In genomic region chr17:77502626-77503292, GRCh38 we compare ENCODE assay signal across 17 cellular contexts.
DNase-seq lines count a peak whose midpoint lies in the region; ATAC-seq and TF ChIP-seq lines count a peak whose summit lies in the region.
"Had no signal": no experiment of that assay in that cellular context is flagged by ENCODE, and none has a peak within 500 bp of the region (broad histone marks: within the 10 kb centered on the region; RNA-seq: fewer than 3 reads in every experiment).

No MANE protein-coding gene starts in this region.

- H3K27me3 ChIP-seq in CD4-positive, alpha-beta T cell (ENCODE audit: control insufficient read depth, insufficient read depth, low read length) = no peaks in the 10 kb centered on the region
- H3K27me3 ChIP-seq in naive thymus-derived CD4-positive, alpha-beta T cell (ENCODE audit: control insufficient read depth in 2 of 2, insufficient read depth in 2 of 2, low read length in 2 of 2) = no peaks in the 10 kb centered on the region
- H3K27me3 ChIP-seq in PC-3 (ENCODE audit: low read length) (no peaks in the 10 kb centered on the region), colonic mucosa (no peaks in the 10 kb centered on the region)
- H3K27me3 ChIP-seq: body of pancreas, thyroid gland had no signal

- H3K27ac Mint-ChIP-seq in CD4-positive, alpha-beta T cell = peak overlapping the region; percentile 39
- peak overlapping the region; percentile 3 for H3K27ac Mint-ChIP-seq in Calu3 (ENCODE audit: unreplicated experiment)
- H3K27ac Mint-ChIP-seq in activated T-helper 17 cell treated with anti-CD3 and anti-CD28 coated beads, Interleukin-2, amount 50 U/mL, for 72 hours = peak overlapping the region; percentile 66
- H3K27ac Mint-ChIP-seq in naive thymus-derived CD4-positive, alpha-beta T cell = peak overlapping the region in 8 of 9 donors; percentile 47 to 86 (median 64)
- H3K27ac Mint-ChIP-seq: activated CD4-positive, alpha-beta memory T cell treated with anti-CD3 and anti-CD28 coated beads for 36 hours had no signal

- CTCF ChIA-PET in CD4-positive, alpha-beta T cell (lab: Charles Lee) = interaction anchor here (1.3 to 1.8 kb wide), 2 partner anchors 73 to 90 kb away, joined by 3 to 6 read pairs; no protein-coding TSS in a partner anchor
- CTCF ChIA-PET in Calu3 (lab: Charles Lee) (no interaction called here), PC-3 (lab: Charles Lee) (no interaction called here)
- CTCF ChIA-PET in naive thymus-derived CD4-positive, alpha-beta T cell (lab: Charles Lee) = interaction anchor here (1.1 to 1.2 kb wide), 2 partner anchors 8 to 97 kb away, joined by 3 to 4 read pairs; no protein-coding TSS in a partner anchor

- H3K9me3 ChIP-seq in CD4-positive, alpha-beta T cell (ENCODE audit: control insufficient read depth, low read length) = no peaks in the 10 kb centered on the region
- no peaks in the 10 kb centered on the region for H3K9me3 ChIP-seq in naive thymus-derived CD4-positive, alpha-beta T cell (ENCODE audit: control insufficient read depth in 2 of 3, low read length in 3 of 3)
- H3K9me3 ChIP-seq in PC-3 (ENCODE audit: low read length) (no peaks in the 10 kb centered on the region), colonic mucosa (no peaks in the 10 kb centered on the region)
- H3K9me3 ChIP-seq: body of pancreas, HAP-1, thyroid gland had no signal

- no peaks in the 10 kb centered on the region for H3K79me2 ChIP-seq in PC-3 (ENCODE audit: low read length)
- H3K79me2 ChIP-seq: parathyroid adenoma had no signal

- H4K20me1 ChIP-seq in PC-3 (ENCODE audit: low read length) = no peaks in the 10 kb centered on the region

- H3K4me1 Mint-ChIP-seq in CD4-positive, alpha-beta T cell (ENCODE audit: low read depth) = peaks cover 4% of the 10 kb centered on the region
- H3K4me1 Mint-ChIP-seq in Calu3 (ENCODE audit: low read depth, unreplicated experiment) = no peaks in the 10 kb centered on the region
- peaks cover 5% of the 10 kb centered on the region for H3K4me1 Mint-ChIP-seq in activated T-helper 17 cell treated with anti-CD3 and anti-CD28 coated beads, Interleukin-2, amount 50 U/mL, for 72 hours
- peaks cover 0 to 16% (median 0%) of the 10 kb centered on the region in 7 donors for H3K4me1 Mint-ChIP-seq in naive thymus-derived CD4-positive, alpha-beta T cell

- peaks cover 43% of the 10 kb centered on the region for H3K36me3 Mint-ChIP-seq in CD4-positive, alpha-beta T cell (ENCODE audit: low read depth)
- peaks cover 53% of the 10 kb centered on the region for H3K36me3 Mint-ChIP-seq in Calu3 (ENCODE audit: insufficient read depth, unreplicated experiment)
- H3K36me3 Mint-ChIP-seq in activated T-helper 17 cell treated with anti-CD3 and anti-CD28 coated beads, Interleukin-2, amount 50 U/mL, for 72 hours (ENCODE audit: low read depth) = peaks cover 43% of the 10 kb centered on the region
- H3K36me3 Mint-ChIP-seq in naive thymus-derived CD4-positive, alpha-beta T cell = peaks cover 4 to 25% (median 9%) of the 10 kb centered on the region in 5 donors

- H3K27ac ChIP-seq in CD4-positive, alpha-beta T cell (ENCODE audit: low read depth, low read length) = no peak overlapping the region
- no peak overlapping the region for H3K27ac ChIP-seq in naive thymus-derived CD4-positive, alpha-beta T cell (ENCODE audit: low read depth, low read length)
- H3K27ac ChIP-seq in PC-3 (ENCODE audit: low read length) (no peak overlapping the region), colonic mucosa (no peak overlapping the region)
- H3K27ac ChIP-seq: body of pancreas, KMS-11, parathyroid adenoma, PC-9, thyroid gland had no signal

- TF ChIP-seq CTCF in CD4-positive, alpha-beta T cell (IDR thresholded peaks at IDR 0.05) = no peak
- TF ChIP-seq CTCF in Calu3 (IDR thresholded peaks at IDR 0.05; ENCODE audit: unreplicated experiment) (no peak), PC-3 (conservative IDR thresholded peaks at IDR 0.05; ENCODE audit: low read depth, low read length) (no peak), colonic mucosa (IDR thresholded peaks at IDR 0.05) (no peak)

- no peak overlapping the region for H3K4me2 ChIP-seq in PC-3 (ENCODE audit: low read length)
- H3K4me2 ChIP-seq: KMS-11, PC-9 had no signal

- DNase-seq in CD4-positive, alpha-beta T cell = no peak
- DNase-seq in Calu3 (no peak), PC-3 (no peak), colonic mucosa (no peak)
- no peak for DNase-seq in naive thymus-derived CD4-positive, alpha-beta T cell
- no peak for DNase-seq in stimulated activated CD8-positive, alpha-beta memory T cell treated with anti-CD3 and anti-CD28 coated beads, Interleukin-4, amount 100 ng/mL, for 48 hours
- DNase-seq: activated CD4-positive, alpha-beta memory T cell treated with anti-CD3 and anti-CD28 coated beads for 36 hours; activated gamma-delta T cell; body of pancreas; NCI-H748 treated with DMSO at 0.1 percent for 48 hours; PC-9; thyroid gland had no signal

- ATAC-seq in CD4-positive, alpha-beta T cell (ENCODE audit: poor library complexity) = no peak
- peak; percentile 3 for ATAC-seq in activated T-helper 17 cell treated with anti-CD3 and anti-CD28 coated beads, Interleukin-2, amount 50 U/mL, for 72 hours (replicated peaks)
- ATAC-seq in naive thymus-derived CD4-positive, alpha-beta T cell = no peak
- ATAC-seq in PC-3 (no peak), HG02588 (IDR thresholded peaks at IDR 0.05; ENCODE audit: unreplicated experiment) (no peak)
- ATAC-seq: body of pancreas had no signal

- H3K9me3 Mint-ChIP-seq in CD4-positive, alpha-beta T cell = no peaks in the 10 kb centered on the region
- no peaks in the 10 kb centered on the region for H3K9me3 Mint-ChIP-seq in Calu3 (ENCODE audit: low read depth, unreplicated experiment)
- H3K9me3 Mint-ChIP-seq in activated T-helper 17 cell treated with anti-CD3 and anti-CD28 coated beads, Interleukin-2, amount 50 U/mL, for 72 hours = no peaks in the 10 kb centered on the region
- peaks cover 0 to 4% (median 0%) of the 10 kb centered on the region in 11 donors for H3K9me3 Mint-ChIP-seq in naive thymus-derived CD4-positive, alpha-beta T cell
- H3K9me3 Mint-ChIP-seq: activated CD4-positive, alpha-beta memory T cell treated with anti-CD3 and anti-CD28 coated beads for 36 hours had no signal

- H3K9me2 ChIP-seq in PC-3 (replicated peaks; ENCODE audit: low read length) = no peaks in the 10 kb centered on the region

- H3K9ac ChIP-seq in PC-3 (ENCODE audit: low read length) = no peak overlapping the region
- no peak overlapping the region for H3K9ac ChIP-seq in colonic mucosa (ENCODE audit: low read depth in 2 of 2, low read length in 2 of 2)
- H3K9ac ChIP-seq: KMS-11, parathyroid adenoma had no signal

- H3K4me3 Mint-ChIP-seq in CD4-positive, alpha-beta T cell = no peak overlapping the region
- H3K4me3 Mint-ChIP-seq in Calu3 (ENCODE audit: low read depth, unreplicated experiment) = no peak overlapping the region
- H3K4me3 Mint-ChIP-seq in activated T-helper 17 cell treated with anti-CD3 and anti-CD28 coated beads, Interleukin-2, amount 50 U/mL, for 72 hours = no peak overlapping the region
- H3K4me3 Mint-ChIP-seq in naive thymus-derived CD4-positive, alpha-beta T cell = peak overlapping the region in 2 of 10 donors; percentile 14 to 29
- H3K4me3 Mint-ChIP-seq: activated CD4-positive, alpha-beta memory T cell treated with anti-CD3 and anti-CD28 coated beads for 36 hours had no signal

- no peak overlapping the region for H3K4me3 ChIP-seq in naive thymus-derived CD4-positive, alpha-beta T cell (ENCODE audit: low read length)
- H3K4me3 ChIP-seq in PC-3 (ENCODE audit: low read length) = no peak overlapping the region
- H3K4me3 ChIP-seq in colonic mucosa = no peak overlapping the region
- H3K4me3 ChIP-seq: body of pancreas, HAP-1, PC-9, thyroid gland had no signal

- H2AFZ ChIP-seq in PC-3 (ENCODE audit: low read length) = no peak overlapping the region
- H2AFZ ChIP-seq: parathyroid adenoma, PC-9 had no signal

- no peaks in the 10 kb centered on the region for H3K27me3 Mint-ChIP-seq in CD4-positive, alpha-beta T cell
- no peaks in the 10 kb centered on the region for H3K27me3 Mint-ChIP-seq in Calu3 (ENCODE audit: unreplicated experiment)
- no peaks in the 10 kb centered on the region for H3K27me3 Mint-ChIP-seq in activated T-helper 17 cell treated with anti-CD3 and anti-CD28 coated beads, Interleukin-2, amount 50 U/mL, for 72 hours
- no peaks in the 10 kb centered on the region for H3K27me3 Mint-ChIP-seq in naive thymus-derived CD4-positive, alpha-beta T cell
- H3K27me3 Mint-ChIP-seq: activated CD4-positive, alpha-beta memory T cell treated with anti-CD3 and anti-CD28 coated beads for 36 hours had no signal

- no peaks in the 10 kb centered on the region for H3K4me1 ChIP-seq in naive thymus-derived CD4-positive, alpha-beta T cell (ENCODE audit: control insufficient read depth in 2 of 2, insufficient read depth in 2 of 2, low read length in 2 of 2)
- no peaks in the 10 kb centered on the region for H3K4me1 ChIP-seq in PC-3 (ENCODE audit: insufficient read depth, low read length)
- H3K4me1 ChIP-seq in colonic mucosa = no peaks in the 10 kb centered on the region
- H3K4me1 ChIP-seq: body of pancreas, HAP-1, parathyroid adenoma, thyroid gland had no signal

- H3F3A ChIP-seq in PC-3 (ENCODE audit: low read length, unreplicated experiment) = no peaks in the 10 kb centered on the region

- intact Hi-C loops in CD4-positive, alpha-beta T cell (cut with DNase I, micrococcal nuclease) = no loop called here
- intact Hi-C loops in Calu3 (cut with micrococcal nuclease; ENCODE audit: unreplicated experiment) (no loop called here), PC-3 (cut with micrococcal nuclease) (no loop called here), colonic mucosa (cut with DNase I) (no loop called here)
- intact Hi-C loops in naive thymus-derived CD4-positive, alpha-beta T cell (cut with micrococcal nuclease) = no loop called here

- BruUV-seq in Calu3 (replicated peaks; lab: Mats Ljungman, UMichigan) = no TSS peak
- BruUV-seq in PC-3 (replicated peaks; lab: Mats Ljungman, UMichigan) = no TSS peak

- POLR2A ChIA-PET in CD4-positive, alpha-beta T cell (lab: Charles Lee) = no interaction called here
- POLR2A ChIA-PET in naive thymus-derived CD4-positive, alpha-beta T cell (lab: Charles Lee) = no interaction called here
- POLR2A ChIA-PET in PC-3 (lab: Charles Lee; ENCODE audit: unreplicated experiment) = no interaction called here

- peaks cover 0 to 53% (median 5%) of the 10 kb centered on the region in 3 experiments for H3K36me3 ChIP-seq in naive thymus-derived CD4-positive, alpha-beta T cell (ENCODE audit: control insufficient read depth in 2 of 3, insufficient read depth in 3 of 3, low read length in 3 of 3)
- H3K36me3 ChIP-seq in PC-3 (ENCODE audit: low read depth, low read length) (peaks cover 26% of the 10 kb centered on the region), colonic mucosa (no peaks in the 10 kb centered on the region)
- H3K36me3 ChIP-seq: HAP-1, thyroid gland had no signal

Comparison
In these comparisons a context has a peak if more than half of its experiments do, and no peak if none do; other contexts are left out.
1. H3K27ac Mint-ChIP-seq: peak in every context shown above with its lines; median percentile 66 in activated T-helper 17 cell treated with anti-CD3 and anti-CD28 coated beads, Interleukin-2, amount 50 U/mL, for 72 hours; 64 in naive thymus-derived CD4-positive, alpha-beta T cell; 39 in CD4-positive, alpha-beta T cell; 3 in Calu3.
2. CTCF ChIA-PET loops: an anchor here in CD4-positive, alpha-beta T cell (1.3 to 1.8 kb wide) and naive thymus-derived CD4-positive, alpha-beta T cell (1.1 to 1.2 kb wide); none called in Calu3 and PC-3.